ENCODE assay signal across 11 cellular contexts in the genomic region with DNA sequence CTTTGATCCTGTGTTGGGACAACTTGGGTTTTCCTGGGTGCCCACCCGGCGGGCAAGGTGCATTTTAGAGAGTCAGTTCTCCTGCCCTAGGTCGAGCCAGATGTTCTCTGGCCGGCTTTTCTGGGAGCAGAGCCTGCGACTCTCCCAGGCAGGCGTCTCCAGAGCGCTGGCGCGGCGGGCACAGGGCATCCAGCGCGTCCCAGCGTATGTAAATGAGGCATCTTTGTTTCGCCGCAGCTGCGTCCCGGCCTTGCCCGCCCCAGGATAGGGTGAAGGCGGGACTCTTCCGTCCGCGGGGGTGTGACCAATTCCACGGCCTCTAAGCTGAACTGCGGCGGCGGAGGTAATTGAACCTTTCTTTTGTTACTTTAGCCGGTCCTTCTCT. TPM values are rescaled to one million over a fixed set of nuclear protein-coding genes. Genes with fewer than 3 reads are reported as not detected.
DNase-seq lines count a peak whose midpoint lies in the region; ATAC-seq and TF ChIP-seq lines count a peak whose summit lies in the region.
"Had no signal": no experiment of that assay in that cellular context is flagged by ENCODE, and none has a peak within 500 bp of the region (broad histone marks: within the 10 kb centered on the region; RNA-seq: fewer than 3 reads in every experiment).

No MANE protein-coding gene starts in this region.

- peaks cover 10% of the 10 kb centered on the region for H3K36me3 Mint-ChIP-seq in nephron (ENCODE audit: low read depth)

- peak; percentile 77 for DNase-seq in DMS79 treated with DMSO at 0.1 percent for 48 hours (lab: John Stamatoyannopoulos, UW)
- peak; percentile 45 for DNase-seq in NCI-H510A (lab: John Stamatoyannopoulos, UW)
- DNase-seq in fibroblast of villous mesenchyme (ENCODE audit: low read depth) = no peak
- no peak for DNase-seq in DMS 273 treated with DMSO at 0.1 percent for 48 hours (lab: John Stamatoyannopoulos, UW)
- DNase-seq in erythroblast (lab: John Stamatoyannopoulos, UW) = no peak
- DNase-seq: activated CD4-positive, CD25-positive, alpha-beta regulatory T cell treated with anti-CD3 and anti-CD28 coated beads, Interleukin-2, amount 50 U/mL, for 72 hours had no signal

- no peak for ATAC-seq in HG03025 (IDR thresholded peaks at IDR 0.05; ENCODE audit: low FRiP score, unreplicated experiment)
- no peak for ATAC-seq in gastroesophageal sphincter
- ATAC-seq: K562 had no signal

- TF ChIP-seq CTCF in fibroblast of villous mesenchyme (IDR thresholded peaks at IDR 0.05; ENCODE audit: insufficient read depth, low read depth, low read length) (no peak), nephron (IDR thresholded peaks at IDR 0.05; ENCODE audit: unreplicated experiment in 3 of 3) (no peak), gastroesophageal sphincter (IDR thresholded peaks at IDR 0.05) (no peak)

- no peak for TF ChIP-seq EP300 in gastroesophageal sphincter (IDR thresholded peaks at IDR 0.05)

- peaks cover 74% of the 10 kb centered on the region for H3K27me3 Mint-ChIP-seq in nephron (ENCODE audit: low read depth)

- no peaks in the 10 kb centered on the region for H3K9me3 Mint-ChIP-seq in nephron

- H3K27ac ChIP-seq in gastroesophageal sphincter = no peak overlapping the region

- TF ChIP-seq POLR2A in gastroesophageal sphincter (IDR thresholded peaks at IDR 0.05) (no peak), erythroblast (IDR thresholded peaks at IDR 0.05; ENCODE audit: low read length) (no peak)

- no peaks in the 10 kb centered on the region for H3K36me3 ChIP-seq in gastroesophageal sphincter

- no peak overlapping the region for H3K27ac Mint-ChIP-seq in nephron

- H3K4me3 Mint-ChIP-seq in nephron = peak overlapping the region; percentile 78 to 83 (median 80)

- H3K4me3 ChIP-seq in fibroblast of villous mesenchyme (ENCODE audit: low read depth, low read length) = peak overlapping the region; percentile 35
- no peak overlapping the region for H3K4me3 ChIP-seq in gastroesophageal sphincter
- H3K4me3 ChIP-seq: K562 had no signal

- H3K27me3 ChIP-seq in gastroesophageal sphincter = peaks cover 64% of the 10 kb centered on the region

- H3K9me3 ChIP-seq in gastroesophageal sphincter = no peaks in the 10 kb centered on the region

- H3K4me1 Mint-ChIP-seq in nephron = peaks cover 22% of the 10 kb centered on the region

- whole genome bisulfite sequencing in gastroesophageal sphincter (ENCODE audit: low coverage in 1 of 2), 2 donors = 16% methylated on average over 13 of the region's 27 CpGs; no CpG with 5 or more reads in 1 of the 2 donors

- peaks cover 0 to 10% (median 0%) of the 10 kb centered on the region in 3 donors for H3K4me1 ChIP-seq in gastroesophageal sphincter

RNA-seq across cellular contexts. Expression of gene GRIK2, which starts 9.1 kb away (rescaled TPM):
- 15.1 and 20.6 TPM in 2 replicates for total RNA-seq in fibroblast of villous mesenchyme
- total RNA-seq in gastroesophageal sphincter = 1 to 10 TPM in 2 of 4 donors, under 1 TPM in 2; 0.82 to 2.2 (median 1.0) TPM
- total RNA-seq: K562, OCI-LY7 had no signal

Comparison
In these comparisons a context has a peak if more than half of its experiments do, and no peak if none do; other contexts are left out.
1. DNase-seq: peak in DMS79 treated with DMSO at 0.1 percent for 48 hours (single experiment) and NCI-H510A (single experiment); none in fibroblast of villous mesenchyme (single experiment), DMS 273 treated with DMSO at 0.1 percent for 48 hours (single experiment) and erythroblast (0 of 2).